In the genomic region with DNA sequence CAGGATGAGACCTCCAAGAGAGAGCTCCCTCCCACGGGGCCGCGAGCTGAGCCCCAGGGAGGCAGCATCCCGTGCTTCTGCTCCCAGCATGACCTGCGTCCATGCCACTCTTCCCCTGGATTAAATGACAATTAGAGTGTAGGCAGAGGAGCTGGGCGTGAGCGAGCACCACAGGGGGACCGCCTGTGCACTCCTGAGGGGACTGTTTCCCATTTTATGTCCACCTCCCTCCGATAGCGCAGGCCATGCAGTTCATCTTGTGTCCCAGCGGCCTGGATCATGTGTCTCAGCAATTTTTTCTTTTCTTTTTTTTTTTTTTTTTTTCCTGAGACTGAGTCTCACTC, we compare ENCODE assay signal across 24 cellular contexts. TPM values are rescaled to one million over a fixed set of nuclear protein-coding genes. Genes with fewer than 3 reads are reported as not detected.
"Had no signal": no experiment of that assay in that cellular context is flagged by ENCODE, and none has a peak within 500 bp of the region (broad histone marks: within the 10 kb centered on the region; RNA-seq: fewer than 3 reads in every experiment).

No MANE protein-coding gene starts in this region.

- H3K4me3 ChIP-seq: breast epithelium, gastrocnemius medialis, heart left ventricle, left lung, ovary, psoas muscle, testis had no signal

- H3K36me3 Mint-ChIP-seq: type B pancreatic cell had no signal

- H3K9me3 Mint-ChIP-seq: activated naive CD4-positive, alpha-beta T cell treated with anti-CD3 and anti-CD28 coated beads, Interleukin-2, amount 10 ng/mL, durations not matched to agents 7 days and 5 days; type B pancreatic cell had no signal

- H3K27me3 ChIP-seq: ovary, testis had no signal

- H3K4me1 ChIP-seq: gastrocnemius medialis, psoas muscle, testis had no signal

- H3K36me3 ChIP-seq: ovary had no signal

- H3K27ac Mint-ChIP-seq: activated naive CD4-positive, alpha-beta T cell treated with anti-CD3 and anti-CD28 coated beads, Interleukin-2, amount 10 ng/mL, durations not matched to agents 7 days and 5 days; type B pancreatic cell had no signal

- ATAC-seq: esophagus mucosa, gastrocnemius medialis, heart left ventricle, left lung, right cardiac atrium had no signal

- H3K9me3 ChIP-seq: breast epithelium, gastrocnemius medialis, heart left ventricle, left lung, ovary, psoas muscle, testis had no signal

- H3K27ac ChIP-seq: breast epithelium, gastrocnemius medialis, left lung, ovary, psoas muscle, testis, VCaP had no signal

- DNase-seq: activated CD4-positive, alpha-beta T cell treated with anti-CD3 and anti-CD28 coated beads for 1 hour; activated CD8-positive, alpha-beta memory T cell treated with anti-CD3 and anti-CD28 coated beads for 24 hours; activated CD8-positive, alpha-beta memory T cell treated with anti-CD3 and anti-CD28 coated beads, Interleukin-2, amount 50 U/mL, for 48 hours; activated effector memory CD4-positive, alpha-beta T cell treated with Interleukin-2 at 50 U/mL for 16 hours; activated naive CD4-positive, alpha-beta T cell treated with anti-CD3 and anti-CD28 coated beads, Interleukin-2, amount 10 ng/mL, durations not matched to agents 7 days and 5 days; activated T-cell treated with anti-CD3 and anti-CD28 coated beads, Interleukin-2, amount 50 U/mL, for 48 hours; cerebellar nuclear complex; cortex of kidney; gastrocnemius medialis; heart left ventricle; left lung; midbrain; ovary; psoas muscle; right cardiac atrium; testis had no signal

- H3K4me3 Mint-ChIP-seq: activated naive CD4-positive, alpha-beta T cell treated with anti-CD3 and anti-CD28 coated beads, Interleukin-2, amount 10 ng/mL, durations not matched to agents 7 days and 5 days; type B pancreatic cell had no signal

RNA-seq across cellular contexts. Expression of a gene that starts 5.8 kb away (rescaled TPM):
- total RNA-seq: breast epithelium; esophagus mucosa; gastrocnemius medialis; heart left ventricle; left lung; lung microvascular endothelial cell; ovary; psoas muscle; right cardiac atrium; skeletal muscle tissue; T-helper 1 cell treated with Interleukin-12 subunit alpha and Interleukin-12 subunit beta and Interleukin-4 antibody, amounts not matched to agents 30 ng/mL and 1 ng/mL, for 36 hours had no signal
- polyA plus RNA-seq: adipose tissue, heart left ventricle, ovary, psoas muscle, right cardiac atrium had no signal
